24 cellular contexts compared by ENCODE assay signal in genomic region chr7:128728608-128729007, GRCh38. TPM values are rescaled to one million over a fixed set of nuclear protein-coding genes. Genes with fewer than 3 reads are reported as not detected.
DNase-seq lines count a peak whose midpoint lies in the region; TF ChIP-seq lines count a peak whose summit lies in the region.
"Had no signal": no experiment of that assay in that cellular context is flagged by ENCODE, and none has a peak within 500 bp of the region (broad histone marks: within the 10 kb centered on the region; RNA-seq: fewer than 3 reads in every experiment).

No MANE protein-coding gene starts in this region.

- H3K27me3 ChIP-seq in smooth muscle cell (ENCODE audit: low read depth): no peaks in the 10 kb centered on the region
- H3K27me3 ChIP-seq: cardiac muscle cell had no signal

- no peaks in the 10 kb centered on the region for H3K79me2 ChIP-seq in smooth muscle cell (ENCODE audit: low read depth)

- TF ChIP-seq CTCF in smooth muscle cell (IDR thresholded peaks at IDR 0.05; ENCODE audit: borderline replicate concordance, insufficient read depth, poor library complexity, severe bottlenecking): no peak

- no peak overlapping the region for H3K4me2 ChIP-seq in smooth muscle cell

- no peaks in the 10 kb centered on the region for H3F3A ChIP-seq in smooth muscle cell (ENCODE audit: low read depth)

- H3K27ac ChIP-seq in smooth muscle cell (ENCODE audit: low read depth): no peak overlapping the region
- H3K27ac ChIP-seq: cardiac muscle cell, esophagus squamous epithelium, thoracic aorta, VCaP had no signal

- no peak overlapping the region for H3K9ac ChIP-seq in smooth muscle cell (ENCODE audit: low read depth)

- H3K4me3 ChIP-seq in skeletal muscle cell (ENCODE audit: low read depth, low read length) (no peak overlapping the region), smooth muscle cell (no peak overlapping the region)
- H3K4me3 ChIP-seq: cardiac muscle cell, esophagus squamous epithelium, thoracic aorta had no signal

- H3K36me3 ChIP-seq in smooth muscle cell (ENCODE audit: low read depth): no peaks in the 10 kb centered on the region
- H3K36me3 ChIP-seq: cardiac muscle cell, esophagus squamous epithelium, thoracic aorta had no signal

- DNase-seq in H4 (ENCODE audit: low spot score) (peak; percentile 16), amniotic epithelial cell (ENCODE audit: low read depth) (peak; percentile 42), fibroblast of peridontal ligament (ENCODE audit: extremely low read depth) (peak; percentile 91), skeletal muscle cell (ENCODE audit: low read depth) (peak; percentile 47), smooth muscle cell (lab: John Stamatoyannopoulos, UW; ENCODE audit: unreplicated experiment) (no peak), NCI-H524 (lab: John Stamatoyannopoulos, UW) (no peak), NOMO-1 (lab: John Stamatoyannopoulos, UW; ENCODE audit: unreplicated experiment in 2 of 2) (no peak)
- DNase-seq in activated CD4-positive, alpha-beta T cell treated with anti-CD3 and anti-CD28 coated beads for 1 hour: no peak
- DNase-seq: activated CD4-positive, alpha-beta memory T cell treated with anti-CD3 and anti-CD28 coated beads for 36 hours; activated T-cell treated with anti-CD3 and anti-CD28 coated beads, Interleukin-2, amount 50 U/mL, for 24 hours; C1 segment of cervical spinal cord; DMS 273 treated with DMSO at 0.1 percent for 48 hours; esophagus squamous epithelium; hippocampal formation; NCI-H146; NCI-H446 treated with DMSO at 0.1 percent for 48 hours; Right ventricle myocardium superior; stimulated activated CD4-positive, alpha-beta T cell treated with anti-CD3 and anti-CD28 coated beads, Interleukin-15, amount 100 ng/mL, for 24 hours; T-helper 1 cell had no signal

- peaks cover 6% of the 10 kb centered on the region for H3K4me1 ChIP-seq in smooth muscle cell (ENCODE audit: low read depth)
- H3K4me1 ChIP-seq: esophagus squamous epithelium had no signal

- WGBS in smooth muscle cell (ENCODE audit: low lambda C conversion rate): 59% methylated on average over 2 of the region's 2 CpGs

- no peak overlapping the region for H2AFZ ChIP-seq in smooth muscle cell (ENCODE audit: low read depth)

- H4K20me1 ChIP-seq in smooth muscle cell (ENCODE audit: low read depth): no peaks in the 10 kb centered on the region

- no peaks in the 10 kb centered on the region for H3K9me3 ChIP-seq in smooth muscle cell (replicated peaks; ENCODE audit: low read depth)
- H3K9me3 ChIP-seq: esophagus squamous epithelium, thoracic aorta had no signal

RNA-seq across cellular contexts. Expression of gene CALU, which starts 10.6 kb away (rescaled TPM):
- 462 and 489 TPM in 2 replicates for total RNA-seq in H4 (2014; rRNA removed; shearing (Covaris generic))
- 679 and 873 TPM in 2 replicates for total RNA-seq in smooth muscle cell
- 605 and 783 TPM in 2 replicates for polyA plus RNA-seq in smooth muscle cell

RNA-seq across cellular contexts. Expression of gene OPN1SW, which starts 47.0 kb away (rescaled TPM):
- total RNA-seq in H4 (2014; rRNA removed; shearing (Covaris generic)): not detected in 2 replicates
- total RNA-seq in smooth muscle cell: not detected in 2 replicates
- polyA plus RNA-seq in smooth muscle cell: 1.7 and 4.0 TPM in 2 replicates
- total RNA-seq: activated CD4-positive, alpha-beta memory T cell treated with anti-CD3 and anti-CD28 coated beads for 36 hours; cardiac muscle cell; esophagus squamous epithelium; mesothelial cell of epicardium; neural crest cell; Right ventricle myocardium superior; thoracic aorta had no signal

RNA-seq across cellular contexts. Expression of gene GARIN1A, which starts 56.5 kb away (rescaled TPM):
- 0.06 TPM in 1 of 2 replicates, not detected in the other for total RNA-seq in H4 (2014; rRNA removed; shearing (Covaris generic))
- total RNA-seq in smooth muscle cell: 0.49 and 1.2 TPM in 2 replicates
- 0.46 and 0.60 TPM in 2 replicates for polyA plus RNA-seq in smooth muscle cell

Comparison
In these comparisons a context has a peak if more than half of its experiments do, and no peak if none do; other contexts are left out.
1. DNase-seq: peak in H4 (single experiment), amniotic epithelial cell (single experiment), fibroblast of peridontal ligament (single experiment) and skeletal muscle cell (single experiment); none in smooth muscle cell (single experiment), NCI-H524 (0 of 2), NOMO-1 (0 of 2) and activated CD4-positive, alpha-beta T cell treated with anti-CD3 and anti-CD28 coated beads for 1 hour (single experiment).